Comparison of ENCODE assay signal across 22 cellular contexts in genomic region chr12:15556411-15556810, GRCh38.
"Had no signal": no experiment of that assay in that cellular context is flagged by ENCODE, and none has a peak within 500 bp of the region (broad histone marks: within the 10 kb centered on the region; RNA-seq: fewer than 3 reads in every experiment).

No MANE protein-coding gene starts in this region.

- H3K27ac Mint-ChIP-seq: activated CD4-positive, alpha-beta T cell treated with anti-CD3 and anti-CD28 coated beads, Interleukin-2, amount 10 ng/mL, durations not matched to agents 7 days and 5 days; activated naive CD8-positive, alpha-beta T cell; activated T-cell treated with anti-CD3 and anti-CD28 coated beads, Interleukin-2, amount 50 U/mL, for 72 hours; nephron; type B pancreatic cell had no signal

- H3K4me3 ChIP-seq: cardiac muscle cell, colonic mucosa, esophagus muscularis mucosa, skin epidermis had no signal

- H3K36me3 ChIP-seq: cardiac muscle cell, colonic mucosa, esophagus muscularis mucosa had no signal

- H3K27me3 ChIP-seq: cardiac muscle cell, colonic mucosa, esophagus muscularis mucosa, foreskin keratinocyte had no signal

- H3K9me3 ChIP-seq: colonic mucosa, esophagus muscularis mucosa had no signal

- H3K27ac ChIP-seq: cardiac muscle cell, colonic mucosa, esophagus muscularis mucosa, foreskin keratinocyte, skin epidermis had no signal

- DNase-seq: activated CD4-positive, alpha-beta T cell treated with anti-CD3 and anti-CD28 coated beads, Interleukin-2, amount 10 ng/mL, durations not matched to agents 7 days and 5 days; activated CD4-positive, CD25-positive, alpha-beta regulatory T cell; activated CD8-positive, alpha-beta memory T cell treated with anti-CD3 and anti-CD28 coated beads, Interleukin-2, amount 50 U/mL, for 48 hours; activated gamma-delta T cell; activated T-cell treated with anti-CD3 and anti-CD28 coated beads, Interleukin-2, amount 50 U/mL, for 72 hours; aorta; colonic mucosa; effector CD4-positive, alpha-beta T cell; foreskin keratinocyte; glutamatergic neuron; mesendoderm; nucleus accumbens; stimulated activated CD4-positive, alpha-beta T cell treated with anti-CD3 and anti-CD28 coated beads, Interleukin-4, amount 100 ng/mL, for 24 hours; stimulated activated naive CD4-positive, alpha-beta T cell treated with Interleukin-2 at 50 U/mL for 16 hours; substantia nigra; SW 1271 had no signal

- ATAC-seq: activated T-cell treated with anti-CD3 and anti-CD28 coated beads, Interleukin-2, amount 50 U/mL, for 72 hours; foreskin keratinocyte had no signal

- H3K4me3 Mint-ChIP-seq: activated CD4-positive, alpha-beta T cell treated with anti-CD3 and anti-CD28 coated beads, Interleukin-2, amount 10 ng/mL, durations not matched to agents 7 days and 5 days; activated naive CD8-positive, alpha-beta T cell; activated T-cell treated with anti-CD3 and anti-CD28 coated beads, Interleukin-2, amount 50 U/mL, for 72 hours; nephron; type B pancreatic cell had no signal

- H3K9me3 Mint-ChIP-seq: activated T-cell treated with anti-CD3 and anti-CD28 coated beads, Interleukin-2, amount 50 U/mL, for 72 hours; nephron; type B pancreatic cell had no signal

- H3K27me3 Mint-ChIP-seq: activated CD4-positive, alpha-beta T cell treated with anti-CD3 and anti-CD28 coated beads, Interleukin-2, amount 10 ng/mL, durations not matched to agents 7 days and 5 days; activated naive CD8-positive, alpha-beta T cell had no signal

- H3K4me1 ChIP-seq: colonic mucosa, esophagus muscularis mucosa, foreskin keratinocyte had no signal
